Comparison of ENCODE assay signal across 1 cellular context in the genomic region with DNA sequence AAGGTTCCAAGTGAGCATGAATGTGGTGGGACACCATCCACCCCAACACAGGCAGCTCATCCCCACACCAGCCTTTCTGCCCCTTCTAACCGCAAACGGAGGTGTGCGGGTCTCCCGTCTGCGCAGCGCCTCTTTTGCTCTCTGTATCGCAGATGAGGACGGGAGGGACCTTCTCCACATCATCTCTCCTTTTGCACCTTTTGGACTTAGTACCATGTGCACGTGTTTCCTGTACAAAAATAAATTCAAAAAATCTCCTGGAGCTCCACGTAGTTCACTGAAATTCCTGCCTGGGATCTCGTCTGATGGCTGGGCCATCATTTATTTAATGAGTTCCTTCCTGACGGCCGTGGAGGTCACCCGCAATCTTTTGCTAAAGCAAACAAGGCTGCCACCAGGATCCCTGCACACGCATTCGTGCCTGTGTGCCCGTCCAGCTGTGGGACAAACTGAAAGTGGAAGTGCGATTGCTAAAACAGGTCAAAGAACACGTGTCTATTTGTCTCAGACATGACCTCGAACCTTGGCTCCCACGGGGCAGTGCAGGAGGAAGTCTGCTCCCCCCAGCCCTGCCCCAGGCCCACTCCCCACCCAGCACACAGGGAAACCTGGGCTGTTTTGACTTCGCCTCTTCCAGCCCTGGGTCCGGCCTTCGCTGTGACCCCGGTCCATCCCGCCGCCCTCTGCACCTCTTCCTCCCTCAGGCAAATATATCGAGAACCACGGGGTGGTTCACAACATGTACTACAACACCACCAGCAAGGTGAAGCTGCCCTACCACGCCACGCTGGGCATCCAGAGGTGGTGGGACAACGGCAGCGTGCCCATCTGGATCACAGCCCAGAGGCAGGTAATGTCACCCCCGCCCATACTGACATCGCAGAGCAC.
TF ChIP-seq lines count a peak whose summit lies in the region.

No MANE protein-coding gene starts in this region.

TF ChIP-seq in SK-N-SH treated with all-trans-retinoic acid at 6 μM for 48 hours, 23 proteins besides CTCF, POLR2A, EP300 and RAD21 (continued from another document):
- TF ChIP-seq PATZ1 (CRISPR knock-in tag; IDR thresholded peaks at IDR 0.05; ENCODE audit: borderline replicate concordance) (no peak), CSDC2 (CRISPR knock-in tag; IDR thresholded peaks at IDR 0.05) (no peak)
TF ChIP-seq in SK-N-SH treated with all-trans-retinoic acid at 6 μM for 48 hours: peak in this region for 0.
